In the genomic region with DNA sequence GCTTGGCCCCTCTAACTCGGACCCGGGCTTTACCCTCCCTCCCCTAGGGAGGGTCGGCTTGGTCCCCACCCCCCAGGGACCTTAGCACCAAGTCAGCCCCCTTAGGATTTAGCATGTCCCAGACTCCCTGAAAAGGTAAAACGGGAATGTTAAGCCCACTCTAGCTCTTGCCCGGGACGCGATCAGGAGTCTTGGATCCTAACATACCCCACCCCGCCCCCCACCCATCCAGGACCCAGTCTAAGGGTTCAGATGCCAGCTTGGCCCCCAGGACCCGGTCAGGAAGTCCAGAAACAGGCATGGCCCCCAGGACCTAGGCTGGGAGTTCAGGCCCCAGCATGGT, we compare ENCODE assay signal across 8 cellular contexts. TPM values are rescaled to one million over a fixed set of nuclear protein-coding genes. Genes with fewer than 3 reads are reported as not detected.
DNase-seq lines count a peak whose midpoint lies in the region; ATAC-seq, FAIRE-seq and TF ChIP-seq lines count a peak whose summit lies in the region.
"Had no signal": no experiment of that assay in that cellular context is flagged by ENCODE, and none has a peak within 500 bp of the region (broad histone marks: within the 10 kb centered on the region; RNA-seq: fewer than 3 reads in every experiment).

No MANE protein-coding gene starts in this region.

- H3K27me3 Mint-ChIP-seq in astrocyte (ENCODE audit: low read depth, unreplicated experiment), result peaks cover 7% of the 10 kb centered on the region
- H3K27me3 Mint-ChIP-seq in stimulated activated memory B cell treated with anti-CD40 and anti-IgM and Interleukin-4, amounts not matched to agents 10 μg/mL and 1 μg/mL and 100 μg/mL, for 72 hours, result no peaks in the 10 kb centered on the region

- H4K20me1 ChIP-seq in HCT116 (ENCODE audit: insufficient read depth) (no peaks in the 10 kb centered on the region), astrocyte (ENCODE audit: insufficient read depth, low read length) (no peaks in the 10 kb centered on the region)

- no peak for TF ChIP-seq RAD21 in HCT116 (IDR thresholded peaks at IDR 0.05; ENCODE audit: low read depth)

- H3K9me2 ChIP-seq in HCT116 (ENCODE audit: insufficient read depth), result no peaks in the 10 kb centered on the region

- H3K4me2 ChIP-seq in HCT116 (ENCODE audit: low read length), result peak overlapping the region; percentile 97
- H3K4me2 ChIP-seq in astrocyte (ENCODE audit: low read length), result peak overlapping the region; percentile 69

- H3K9me3 ChIP-seq in HCT116 (ENCODE audit: control insufficient read depth in 1 of 2, insufficient read depth in 1 of 2, low read depth in 1 of 2, low read length in 2 of 2), result no peaks in the 10 kb centered on the region
- H3K9me3 ChIP-seq in astrocyte (ENCODE audit: insufficient read depth, low read depth, low read length), result no peaks in the 10 kb centered on the region
- no peaks in the 10 kb centered on the region for H3K9me3 ChIP-seq in left lung

- no peaks in the 10 kb centered on the region for H3K36me3 ChIP-seq in HCT116 (ENCODE audit: control insufficient read depth in 1 of 2, insufficient read depth in 2 of 2, low read length in 2 of 2)
- no peaks in the 10 kb centered on the region for H3K36me3 ChIP-seq in astrocyte (ENCODE audit: insufficient read depth, low read length)
- H3K36me3 ChIP-seq in left lung, result no peaks in the 10 kb centered on the region

- H3K9me3 Mint-ChIP-seq in astrocyte (ENCODE audit: unreplicated experiment), result no peaks in the 10 kb centered on the region
- H3K9me3 Mint-ChIP-seq in stimulated activated memory B cell treated with anti-CD40 and anti-IgM and Interleukin-4, amounts not matched to agents 10 μg/mL and 1 μg/mL and 100 μg/mL, for 72 hours, result no peaks in the 10 kb centered on the region

- TF ChIP-seq CTCF in HCT116 (IDR thresholded peaks at IDR 0.05 in 2 of 3, conservative IDR thresholded peaks at IDR 0.05 in 1 of 3; ENCODE audit: borderline replicate concordance in 1 of 3, insufficient read depth in 1 of 3, low read depth in 2 of 3, low read length in 2 of 3) (no peak), astrocyte (IDR thresholded peaks at IDR 0.05; ENCODE audit: insufficient read depth, low read depth, low read length) (no peak), left lung (IDR thresholded peaks at IDR 0.05) (no peak)

- BruUV-seq in HCT116 (replicated peaks; lab: Mats Ljungman, UMichigan), result no TSS peak

- no peak overlapping the region for H3K27ac Mint-ChIP-seq in astrocyte (ENCODE audit: unreplicated experiment)
- H3K27ac Mint-ChIP-seq in stimulated activated memory B cell treated with anti-CD40 and anti-IgM and Interleukin-4, amounts not matched to agents 10 μg/mL and 1 μg/mL and 100 μg/mL, for 72 hours, result no peak overlapping the region

- no peak for FAIRE-seq in astrocyte (lab: Jason Lieb, UNC)
- FAIRE-seq: GM12878 had no signal

- peak overlapping the region; percentile 76 for H3K4me3 Mint-ChIP-seq in astrocyte (ENCODE audit: unreplicated experiment)
- H3K4me3 Mint-ChIP-seq in stimulated activated memory B cell treated with anti-CD40 and anti-IgM and Interleukin-4, amounts not matched to agents 10 μg/mL and 1 μg/mL and 100 μg/mL, for 72 hours, result peak overlapping the region; percentile 79

- H3K27ac ChIP-seq in HCT116 (ENCODE audit: low read depth, low read length) (peak overlapping the region; percentile 81), astrocyte (ENCODE audit: low read depth, low read length) (no peak overlapping the region), left lung (peak overlapping the region; percentile 44 to 45)

- H3K4me1 ChIP-seq in HCT116 (ENCODE audit: control insufficient read depth in 1 of 2, insufficient read depth in 2 of 2, low read length in 2 of 2) (peaks cover 28 to 60% of the 10 kb centered on the region in 2 experiments), astrocyte (ENCODE audit: insufficient read depth, low read length) (peaks cover 19% of the 10 kb centered on the region), left lung (peaks cover 19 to 68% of the 10 kb centered on the region in 2 donors)

- CTCF ChIA-PET in HCT116 (lab: Charles Lee), result interaction anchor here (0.6 to 4.4 kb wide), 18 partner anchors 8 to 145 kb away, joined by 3 to 48 read pairs (median 4); partner anchors contain the start of genes CCDC159, ECSIT, ODAD3 and PRKCSH

- no peaks in the 10 kb centered on the region for H3K36me3 Mint-ChIP-seq in astrocyte (ENCODE audit: low read depth, unreplicated experiment)
- H3K36me3 Mint-ChIP-seq in stimulated activated memory B cell treated with anti-CD40 and anti-IgM and Interleukin-4, amounts not matched to agents 10 μg/mL and 1 μg/mL and 100 μg/mL, for 72 hours, result no peaks in the 10 kb centered on the region

- DNase-seq in HCT116 (ENCODE audit: low read depth, low spot score) (no peak), astrocyte (ENCODE audit: low read depth) (no peak), left lung (no peak), left lobe of liver (ENCODE audit: low spot score) (no peak), HK-2 (ENCODE audit: unreplicated experiment) (no peak)

- RAD21 ChIA-PET in HCT116 (lab: Charles Lee; ENCODE audit: low non-redundant PET in 1 of 2, low total read pairs in 2 of 2, uncharacterized antibody in 2 of 2, unreplicated experiment in 2 of 2), result interaction anchor here in 1 of 2 experiments (0.6 to 1.5 kb wide), 3 partner anchors 9 to 62 kb away, joined by 3 to 4 read pairs (median 3); partner anchors contain the start of gene SWSAP1

- H3K4me3 ChIP-seq in HCT116 (replicated peaks in 1 of 2; ENCODE audit: low read depth in 1 of 2, low read length in 2 of 2), result peak overlapping the region; percentile 69 to 71
- no peak overlapping the region for H3K4me3 ChIP-seq in astrocyte (ENCODE audit: insufficient read depth, low read depth, low read length)
- peak overlapping the region; percentile 38 to 51 for H3K4me3 ChIP-seq in left lung
- H3K4me3 ChIP-seq: GM12878 had no signal

- ATAC-seq in HCT116 (no peak), left lung (no peak), left lobe of liver (no peak), GM21576 (IDR thresholded peaks at IDR 0.05; ENCODE audit: unreplicated experiment) (no peak)
- no peak for ATAC-seq in stimulated activated memory B cell treated with anti-CD40 and anti-IgM and Interleukin-4, amounts not matched to agents 10 μg/mL and 1 μg/mL and 100 μg/mL, for 72 hours
- ATAC-seq: GM12878 had no signal

- H3K4me1 Mint-ChIP-seq in astrocyte (ENCODE audit: low read depth, unreplicated experiment), result peaks cover 1% of the 10 kb centered on the region
- H3K4me1 Mint-ChIP-seq in stimulated activated memory B cell treated with anti-CD40 and anti-IgM and Interleukin-4, amounts not matched to agents 10 μg/mL and 1 μg/mL and 100 μg/mL, for 72 hours, result peaks cover 50% of the 10 kb centered on the region

- peak overlapping the region; percentile 79 for H3K9ac ChIP-seq in HCT116 (ENCODE audit: low read length)
- H3K9ac ChIP-seq in astrocyte (ENCODE audit: low read length), result no peak overlapping the region

- H2AFZ ChIP-seq in HCT116 (ENCODE audit: low read depth, low read length, poor library complexity, severe bottlenecking) (no peak overlapping the region), astrocyte (ENCODE audit: low read depth, low read length) (no peak overlapping the region)

- TF ChIP-seq POLR2A in HCT116 (IDR thresholded peaks at IDR 0.05; ENCODE audit: borderline replicate concordance, extremely low read depth, insufficient read depth, insufficient read length), result no peak

- H3K79me2 ChIP-seq in HCT116 (ENCODE audit: insufficient read depth, low read length), result 0 out of 2 replicates have a peak, but pooled peaks cover 3% of the 10 kb centered on the region
- no peaks in the 10 kb centered on the region for H3K79me2 ChIP-seq in astrocyte (ENCODE audit: insufficient read depth, low read length)

- H3K27me3 ChIP-seq in HCT116 (ENCODE audit: insufficient read depth, low read length), result no peaks in the 10 kb centered on the region
- peaks cover 13% of the 10 kb centered on the region for H3K27me3 ChIP-seq in astrocyte (ENCODE audit: insufficient read depth, low read length)
- peaks cover 0 to 27% of the 10 kb centered on the region in 2 donors for H3K27me3 ChIP-seq in left lung

- POLR2A ChIA-PET in HCT116 (lab: Charles Lee), result interaction anchor here (0.8 to 2.8 kb wide), 5 partner anchors 9 to 51 kb away, joined by 4 to 12 read pairs (median 6); partner anchors contain the start of genes CCDC159, ODAD3, PRKCSH and RGL3

- intact Hi-C loops in HCT116 (cut with micrococcal nuclease), result loop anchor here (5.0 kb wide), 1 partner anchor 91 kb away; no protein-coding TSS in a partner anchor
- intact Hi-C loops in left lung (cut with DNase I), result no loop called here

TF ChIP-seq in HCT116, 20 proteins besides CTCF, POLR2A, EP300 and RAD21 (continues in another document):
- TF ChIP-seq ZFX (IDR thresholded peaks at IDR 0.05), result no peak
- no peak for TF ChIP-seq CEBPB (IDR thresholded peaks at IDR 0.05; ENCODE audit: low read depth)
- no peak for TF ChIP-seq EZH2 (IDR thresholded peaks at IDR 0.05)
- no peak for TF ChIP-seq FOSL1 (IDR thresholded peaks at IDR 0.05; ENCODE audit: low read depth)
- no peak for TF ChIP-seq TCF7L2 (IDR thresholded peaks at IDR 0.05; ENCODE audit: borderline replicate concordance, extremely low read depth, insufficient read depth, insufficient read length)
- no peak for TF ChIP-seq ZNF274 (IDR thresholded peaks at IDR 0.05; ENCODE audit: low read depth, low read length)
- TF ChIP-seq CBX3 (IDR thresholded peaks at IDR 0.05; ENCODE audit: low read depth), result no peak
- no peak for TF ChIP-seq POLR2AphosphoS5 (IDR thresholded peaks at IDR 0.05; ENCODE audit: low read depth, low read length)

RNA-seq across cellular contexts. Expression of gene EPOR, which starts 0.4 kb away (rescaled TPM):
- total RNA-seq in HCT116 (2021; ENCODE audit: unreplicated experiment) (15.3 TPM), astrocyte (4.4 and 4.7 TPM in 2 replicates), left lung (10 to 100 TPM in 1 of 2 donors, 1 to 10 TPM in 1; 9.6 to 18.0 TPM), left lobe of liver (11.9 TPM)
- polyA plus RNA-seq in HCT116 (2012), result 16.0 and 17.5 TPM in 2 replicates

RNA-seq across cellular contexts. Expression of gene SWSAP1, which starts 9.2 kb away (rescaled TPM):
- total RNA-seq in HCT116 (2021; ENCODE audit: unreplicated experiment) (2.5 TPM), astrocyte (1.7 and 1.8 TPM in 2 replicates), left lung (1 to 10 TPM; 3.1 to 3.2 TPM), left lobe of liver (2.6 TPM)
- polyA plus RNA-seq in HCT116 (2012), result 0.90 and 1.7 TPM in 2 replicates

RNA-seq across cellular contexts. Expression of gene PLPPR2, which starts 28.4 kb away (rescaled TPM):
- total RNA-seq in HCT116 (2021; ENCODE audit: unreplicated experiment) (23.2 TPM), astrocyte (37.8 and 46.6 TPM in 2 replicates), left lung (10 to 100 TPM; 31.0 to 36.3 TPM), left lobe of liver (8.8 TPM)
- polyA plus RNA-seq in HCT116 (2012), result 23.7 and 29.8 TPM in 2 replicates

RNA-seq across cellular contexts. Expression of gene RGL3, which starts 35.4 kb away (rescaled TPM):
- 99.2 TPM for total RNA-seq in HCT116 (2021; ENCODE audit: unreplicated experiment)
- polyA plus RNA-seq in HCT116 (2012), result 67.3 and 72.0 TPM in 2 replicates
- total RNA-seq in astrocyte, result 1.3 and 3.6 TPM in 2 replicates
- 10 to 100 TPM; 35.7 to 68.2 TPM for total RNA-seq in left lung
- 33.4 TPM for total RNA-seq in left lobe of liver
- total RNA-seq: GM12878 had no signal
- polyA plus RNA-seq: GM12878 had no signal

RNA-seq across cellular contexts. Expression of gene CCDC159, which starts 37.4 kb away (rescaled TPM):
- 7.7 TPM for total RNA-seq in HCT116 (2021; ENCODE audit: unreplicated experiment)
- polyA plus RNA-seq in HCT116 (2012), result 7.1 and 9.6 TPM in 2 replicates
- total RNA-seq in astrocyte, result 11.8 and 14.8 TPM in 2 replicates
- total RNA-seq in left lung, result 10 to 100 TPM; 29.9 to 32.8 TPM
- total RNA-seq in left lobe of liver, result 25.6 TPM
